8 cellular contexts compared by ENCODE assay signal in the genomic region with DNA sequence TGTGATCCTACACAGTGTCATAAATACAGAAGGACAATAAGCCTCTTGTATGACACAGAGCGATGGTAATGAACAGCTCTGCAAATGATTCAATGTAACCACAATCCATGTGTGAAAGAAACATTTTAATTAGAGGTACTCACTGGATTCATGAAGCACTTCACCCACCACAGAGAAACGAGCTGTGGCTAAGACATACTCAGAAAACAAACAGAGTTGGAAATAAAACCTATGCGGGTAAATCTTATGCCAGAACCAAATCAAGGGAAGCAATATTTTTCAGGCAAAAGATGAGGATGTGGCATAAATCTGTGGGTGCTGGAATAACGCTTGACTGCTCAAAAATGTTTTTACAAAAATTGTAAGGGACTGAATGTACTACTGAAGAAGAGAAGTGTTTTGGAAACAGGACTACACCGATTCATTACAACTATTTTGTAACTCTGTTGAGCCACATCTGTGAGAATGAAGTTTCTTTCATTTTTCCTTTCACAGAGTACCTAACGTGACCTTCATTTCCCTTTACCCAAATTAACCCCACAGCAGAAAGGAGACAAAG.
DNase-seq lines count a peak whose midpoint lies in the region; ATAC-seq, FAIRE-seq and TF ChIP-seq lines count a peak whose summit lies in the region.

No MANE protein-coding gene starts in this region.

- FAIRE-seq in astrocyte (lab: Jason Lieb, UNC) = peak; percentile 52

- H3K4me1 Mint-ChIP-seq in Calu3 (ENCODE audit: low read depth, unreplicated experiment) (peaks cover 11% of the 10 kb centered on the region), astrocyte (ENCODE audit: low read depth, unreplicated experiment) (peaks cover 20% of the 10 kb centered on the region)

- H3K9me3 ChIP-seq in astrocyte (ENCODE audit: insufficient read depth, low read depth, low read length) (no peaks in the 10 kb centered on the region), sigmoid colon (no peaks in the 10 kb centered on the region), heart left ventricle (peaks cover 0 to 7% (median 0%) of the 10 kb centered on the region in 12 donors)

- H3K9ac ChIP-seq in astrocyte (ENCODE audit: low read length) = no peak overlapping the region

- peaks cover 4% of the 10 kb centered on the region for H3K9me3 Mint-ChIP-seq in Calu3 (ENCODE audit: low read depth, unreplicated experiment)
- H3K9me3 Mint-ChIP-seq in astrocyte (ENCODE audit: unreplicated experiment) = no peaks in the 10 kb centered on the region

- CTCF ChIA-PET in Calu3 (lab: Charles Lee) = no interaction called here

- peak; percentile 74 for ATAC-seq in GM19452 (IDR thresholded peaks at IDR 0.05; ENCODE audit: unreplicated experiment)
- ATAC-seq in HG03457 (IDR thresholded peaks at IDR 0.05; ENCODE audit: unreplicated experiment) = peak; percentile 70
- ATAC-seq in heart left ventricle = no peak

- peak overlapping the region; percentile 46 for H3K4me2 ChIP-seq in astrocyte (ENCODE audit: low read length)

- DNase-seq in Calu3 = no peak
- DNase-seq in astrocyte (ENCODE audit: low read depth) = peak; percentile 89
- DNase-seq in sigmoid colon = no peak
- no peak for DNase-seq in heart left ventricle
- DNase-seq in NCI-H510A treated with DMSO at 0.1 percent for 48 hours (lab: John Stamatoyannopoulos, UW) = no peak
- no peak for DNase-seq in activated CD4-positive, alpha-beta T cell treated with anti-CD3 and anti-CD28 coated beads for 4 hours

- H3K36me3 ChIP-seq in astrocyte (ENCODE audit: insufficient read depth, low read length) (no peaks in the 10 kb centered on the region), sigmoid colon (no peaks in the 10 kb centered on the region), heart left ventricle (no peaks in the 10 kb centered on the region)

- H3K27me3 ChIP-seq in astrocyte (ENCODE audit: insufficient read depth, low read length) = no peaks in the 10 kb centered on the region
- H3K27me3 ChIP-seq in sigmoid colon = no peaks in the 10 kb centered on the region
- H3K27me3 ChIP-seq in heart left ventricle = no peaks in the 10 kb centered on the region

- 32 to 35% methylated on average over 6 of the region's 6 CpGs for WGBS in sigmoid colon, 2 donors
- WGBS in heart left ventricle, 4 donors = 73 to 79% (median 78%) methylated on average over 6 of the region's 6 CpGs

- BruUV-seq in Calu3 (replicated peaks; lab: Mats Ljungman, UMichigan) = no TSS peak

- H3K4me3 Mint-ChIP-seq in Calu3 (ENCODE audit: low read depth, unreplicated experiment) (no peak overlapping the region), astrocyte (ENCODE audit: unreplicated experiment) (no peak overlapping the region)

- H3K4me3 ChIP-seq in astrocyte (ENCODE audit: insufficient read depth, low read depth, low read length) = no peak overlapping the region
- H3K4me3 ChIP-seq in sigmoid colon = no peak overlapping the region
- H3K4me3 ChIP-seq in heart left ventricle = no peak overlapping the region

- H4K20me1 ChIP-seq in astrocyte (ENCODE audit: insufficient read depth, low read length) = no peaks in the 10 kb centered on the region

- no peak overlapping the region for H2AFZ ChIP-seq in astrocyte (ENCODE audit: low read depth, low read length)

- H3K27ac Mint-ChIP-seq in Calu3 (ENCODE audit: unreplicated experiment) (peak overlapping the region; percentile 35), astrocyte (ENCODE audit: unreplicated experiment) (no peak overlapping the region)

- H3K4me1 ChIP-seq in astrocyte (ENCODE audit: insufficient read depth, low read length) (peaks cover 16% of the 10 kb centered on the region), sigmoid colon (peaks cover 0 to 7% (median 0%) of the 10 kb centered on the region in 4 donors), heart left ventricle (no peaks in the 10 kb centered on the region)

- intact Hi-C loops in Calu3 (cut with micrococcal nuclease; ENCODE audit: unreplicated experiment) = no loop called here
- intact Hi-C loops in sigmoid colon (cut with DNase I) = no loop called here
- intact Hi-C loops in heart left ventricle (cut with DNase I) = no loop called here

- peak in 1 of 4 donors; percentile 64 for TF ChIP-seq EP300 in sigmoid colon (IDR thresholded peaks at IDR 0.05)

- TF ChIP-seq CTCF in Calu3 (IDR thresholded peaks at IDR 0.05; ENCODE audit: unreplicated experiment) (no peak), astrocyte (IDR thresholded peaks at IDR 0.05; ENCODE audit: insufficient read depth, low read depth, low read length) (no peak), sigmoid colon (IDR thresholded peaks at IDR 0.05) (no peak), heart left ventricle (IDR thresholded peaks at IDR 0.05) (no peak)

- no peaks in the 10 kb centered on the region for H3K36me3 Mint-ChIP-seq in Calu3 (ENCODE audit: insufficient read depth, unreplicated experiment)
- H3K36me3 Mint-ChIP-seq in astrocyte (ENCODE audit: low read depth, unreplicated experiment) = peaks cover 9% of the 10 kb centered on the region

- H3K79me2 ChIP-seq in astrocyte (ENCODE audit: insufficient read depth, low read length) = no peaks in the 10 kb centered on the region

- no peak for TF ChIP-seq POLR2A in sigmoid colon (IDR thresholded peaks at IDR 0.05)
- TF ChIP-seq POLR2A in heart left ventricle (IDR thresholded peaks at IDR 0.05) = no peak

- H3K27me3 Mint-ChIP-seq in Calu3 (ENCODE audit: unreplicated experiment) (no peaks in the 10 kb centered on the region), astrocyte (ENCODE audit: low read depth, unreplicated experiment) (no peaks in the 10 kb centered on the region)

- H3K27ac ChIP-seq in astrocyte (ENCODE audit: low read depth, low read length) (peak overlapping the region; percentile 60), sigmoid colon (peak overlapping the region; percentile 4 to 58 (median 29)), heart left ventricle (no peak overlapping the region)

Comparison
In these comparisons a context has a peak if more than half of its experiments do, and no peak if none do; other contexts are left out.
1. ATAC-seq: peak in GM19452 (single experiment) and HG03457 (single experiment); none in heart left ventricle (0 of 4).
2. H3K27ac ChIP-seq: peak in astrocyte (single experiment) and sigmoid colon (4 of 4); none in heart left ventricle (0 of 12).